In the genomic region with DNA sequence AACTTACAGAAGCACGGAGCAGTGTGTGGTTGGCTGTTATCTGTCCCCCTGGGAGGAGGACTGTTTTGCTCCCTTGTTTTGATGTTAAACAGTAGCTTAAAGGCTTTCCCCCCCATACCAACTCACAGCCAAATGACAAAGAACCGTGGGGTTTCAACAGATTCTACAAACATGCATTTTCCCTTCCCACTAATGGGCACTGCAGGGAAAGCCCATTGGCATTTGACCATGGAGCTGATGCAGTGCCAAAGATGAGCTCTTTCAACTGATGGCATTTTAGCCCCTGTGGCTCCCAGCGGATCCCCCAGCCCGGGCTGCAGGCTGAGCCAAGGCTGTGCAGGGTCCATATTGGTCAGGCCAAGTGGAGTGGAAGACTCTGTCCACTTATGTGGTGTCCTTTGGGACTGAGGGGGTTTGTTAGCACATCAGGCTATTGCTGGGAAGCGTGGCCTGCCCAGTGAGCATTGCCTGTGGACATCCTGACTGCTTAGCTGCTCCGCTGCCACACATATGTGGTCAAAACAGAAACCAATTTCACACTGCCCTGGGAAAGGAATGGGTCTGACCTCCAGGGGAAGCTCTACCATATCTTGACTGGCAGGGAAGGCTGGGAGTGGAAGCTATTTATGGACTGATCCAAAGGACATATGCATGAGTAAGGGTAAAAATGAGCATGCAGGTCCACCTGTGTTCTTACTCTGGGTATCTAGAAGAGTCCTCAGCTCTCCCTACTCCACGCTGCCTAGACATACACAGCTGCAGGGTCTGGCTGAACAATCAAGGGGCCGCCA, we compare ENCODE assay signal across 16 cellular contexts.
"Had no signal": no experiment of that assay in that cellular context is flagged by ENCODE, and none has a peak within 500 bp of the region (broad histone marks: within the 10 kb centered on the region; RNA-seq: fewer than 3 reads in every experiment).

No MANE protein-coding gene starts in this region.

- H3K36me3 ChIP-seq: neural progenitor cell had no signal

- H3K4me1 ChIP-seq: adrenal gland, neural progenitor cell, parathyroid adenoma had no signal

- H3K79me2 ChIP-seq: parathyroid adenoma had no signal

- H3K9me3 ChIP-seq: adrenal gland, testis had no signal

- H3K9ac ChIP-seq: neural progenitor cell, parathyroid adenoma had no signal

- H3K4me3 ChIP-seq: adrenal gland, neural progenitor cell, testis had no signal

- DNase-seq: activated CD4-positive, alpha-beta memory T cell treated with anti-CD3 and anti-CD28 coated beads for 36 hours; activated CD4-positive, alpha-beta T cell treated with anti-CD3 and anti-CD28 coated beads for 36 hours; activated T-cell treated with anti-CD3 and anti-CD28 coated beads, Interleukin-2, amount 50 U/mL, for 24 hours; adrenal gland; central memory CD4-positive, alpha-beta T cell; cortex of kidney; effector CD4-positive, alpha-beta T cell; foreskin melanocyte; midbrain; naive B cell; small intestine; stimulated activated naive CD8-positive, alpha-beta T cell treated with anti-CD3 and anti-CD28 coated beads, Interleukin-15, amount 100 ng/mL, for 72 hours; T-helper 17 cell; testis had no signal

- H3K27ac ChIP-seq: neural progenitor cell, parathyroid adenoma, testis had no signal

- ATAC-seq: activated CD4-positive, alpha-beta T cell treated with anti-CD3 and anti-CD28 coated beads for 36 hours; stimulated activated naive CD8-positive, alpha-beta T cell treated with anti-CD3 and anti-CD28 coated beads, Interleukin-15, amount 100 ng/mL, for 72 hours; T-helper 17 cell had no signal

- H3K27me3 ChIP-seq: adrenal gland, neural progenitor cell, testis had no signal

- H2AFZ ChIP-seq: neural progenitor cell, parathyroid adenoma had no signal

- H3K4me2 ChIP-seq: neural progenitor cell had no signal
